ENCODE assay signal across 34 cellular contexts in the genomic region with DNA sequence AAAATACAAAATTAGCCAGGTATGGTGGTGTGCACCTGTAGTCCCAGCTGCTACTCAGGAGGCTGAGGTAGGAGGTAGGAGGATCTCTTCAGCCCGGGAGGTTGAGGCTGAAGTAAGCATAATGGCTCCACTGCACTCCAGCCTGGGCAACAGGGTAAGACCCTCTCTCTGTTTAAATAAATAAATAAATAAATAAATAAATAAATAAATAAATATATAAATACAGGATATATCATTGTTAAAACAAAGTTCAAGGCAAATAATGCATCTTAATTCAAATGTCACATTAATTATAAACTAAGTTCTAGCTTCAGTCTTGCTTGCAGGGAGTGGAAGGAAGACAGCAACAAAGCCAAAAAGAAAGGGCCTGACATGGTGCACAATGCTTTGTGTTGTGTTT.
"Had no signal": no experiment of that assay in that cellular context is flagged by ENCODE, and none has a peak within 500 bp of the region (broad histone marks: within the 10 kb centered on the region; RNA-seq: fewer than 3 reads in every experiment).

No MANE protein-coding gene starts in this region.

- H3K27me3 ChIP-seq: MG63 had no signal

- H3K4me3 ChIP-seq: MG63 had no signal

- H3K9me3 ChIP-seq: MG63 had no signal

- H3K36me3 ChIP-seq: MG63 had no signal

- DNase-seq: Karpas-422, Kasumi-1, MG63, MM.1S, MV-4-11, NCI-H1048, NCI-H1092, NCI-H1092 treated with DMSO at 0.1 percent for 48 hours, NCI-H1105, NCI-H1105 treated with DMSO at 0.1 percent for 48 hours, NCI-H1417 treated with DMSO at 0.1 percent for 48 hours, NCI-H1436, NCI-H1436 treated with DMSO at 0.1 percent for 48 hours, NCI-H146, NCI-H1694, NCI-H1694 treated with DMSO at 0.1 percent for 48 hours, NCI-H187, NCI-H187 treated with DMSO at 0.1 percent for 48 hours, NCI-H1930, NCI-H2029, NCI-H2029 treated with DMSO at 0.1 percent for 48 hours, NCI-H2081, NCI-H2081 treated with DMSO at 0.1 percent for 48 hours, NCI-H2107, NCI-H2171, NCI-H2171 treated with DMSO at 0.1 percent for 48 hours, NCI-H2227 treated with DMSO at 0.1 percent for 48 hours, NCI-H226, NCI-H345, NCI-H446, NCI-H446 treated with DMSO at 0.1 percent for 48 hours, NCI-H510A, NCI-H510A treated with DMSO at 0.1 percent for 48 hours, NCI-H524 had no signal
